28 cellular contexts compared by ENCODE assay signal in genomic region chr2:19878268-19879046, GRCh38. TPM values are rescaled to one million over a fixed set of nuclear protein-coding genes. Genes with fewer than 3 reads are reported as not detected.
DNase-seq lines count a peak whose midpoint lies in the region; ATAC-seq and TF ChIP-seq lines count a peak whose summit lies in the region.
"Had no signal": no experiment of that assay in that cellular context is flagged by ENCODE, and none has a peak within 500 bp of the region (broad histone marks: within the 10 kb centered on the region; RNA-seq: fewer than 3 reads in every experiment).

No MANE protein-coding gene starts in this region.

- no peak overlapping the region for H3K4ac ChIP-seq in neuronal stem cell (ENCODE audit: low read length)

- H3K36me3 ChIP-seq in neuronal stem cell (replicated peaks in 1 of 2; ENCODE audit: control insufficient read depth in 2 of 2, insufficient read depth in 2 of 2, low read length in 2 of 2): no peaks in the 10 kb centered on the region
- H3K36me3 ChIP-seq: BE2C, MG63 had no signal

- no peak overlapping the region for H3K4me3 Mint-ChIP-seq in type B pancreatic cell
- H3K4me3 Mint-ChIP-seq: CD14-positive monocyte; CD8-positive, alpha-beta memory T cell had no signal

- peak overlapping the region; percentile 5 for H2AK5ac ChIP-seq in neuronal stem cell (ENCODE audit: low read depth, low read length)

- H3K27me3 ChIP-seq in neuronal stem cell (ENCODE audit: control insufficient read depth in 3 of 3, insufficient read depth in 3 of 3, low read depth in 1 of 3, low read length in 3 of 3): no peaks in the 10 kb centered on the region
- H3K27me3 ChIP-seq: BE2C, MG63 had no signal

- no peaks in the 10 kb centered on the region for H3K4me1 ChIP-seq in neuronal stem cell (ENCODE audit: control insufficient read depth in 2 of 2, insufficient read depth in 1 of 2, low read depth in 1 of 2, low read length in 2 of 2)
- H3K4me1 ChIP-seq: BE2C had no signal

- no peak overlapping the region for H2BK120ac ChIP-seq in neuronal stem cell (ENCODE audit: low read depth, low read length)

- DNase-seq in activated CD8-positive, alpha-beta memory T cell treated with anti-CD3 and anti-CD28 coated beads, Interleukin-2, amount 50 U/mL, for 48 hours: peak; percentile 44
- DNase-seq in activated CD8-positive, alpha-beta memory T cell treated with anti-CD3 and anti-CD28 coated beads, Interleukin-2, amount 50 U/mL, for 4 hours: no peak
- DNase-seq in ecto neural progenitor cell (ENCODE audit: low spot score) (peak; percentile 21), neuronal stem cell (ENCODE audit: low spot score) (no peak), type B pancreatic cell (ENCODE audit: extremely low spot score, unreplicated experiment) (peak; percentile 43), germinal center (ENCODE audit: low spot score) (no peak)
- DNase-seq: 8988T; ACHN; BE2C; Calu3; CD8-positive, alpha-beta memory T cell; DMS79 treated with DMSO at 0.1 percent for 48 hours; GF-D8; IMR-90; KG1; MG63; NCI-H1105 treated with DMSO at 0.1 percent for 48 hours; NCI-H146; NCI-H1930; NCI-H2107; NCI-H446 treated with DMSO at 0.1 percent for 48 hours; NCI-H526; NCI-H82; NK-92 treated with Interleukin-12 subunit alpha and Interleukin-12 subunit beta, amount 100 ng/mL, for 24 hours; PC-3 had no signal

- no peak overlapping the region for H3K23ac ChIP-seq in neuronal stem cell (ENCODE audit: low read depth, low read length, poor library complexity)

- H3K14ac ChIP-seq in neuronal stem cell (ENCODE audit: low read length): no peak overlapping the region

- H3K4me1 Mint-ChIP-seq in type B pancreatic cell (ENCODE audit: unreplicated experiment): no peaks in the 10 kb centered on the region

- TF ChIP-seq CTCF in type B pancreatic cell (conservative IDR thresholded peaks at IDR 0.05): no peak

- H4K91ac ChIP-seq in neuronal stem cell (ENCODE audit: low read depth, low read length, poor library complexity): no peak overlapping the region

- H3K9me3 ChIP-seq in neuronal stem cell (replicated peaks in 1 of 2; ENCODE audit: control insufficient read depth in 2 of 2, insufficient read depth in 1 of 2, low read depth in 1 of 2, low read length in 2 of 2): no peaks in the 10 kb centered on the region
- H3K9me3 ChIP-seq: BE2C, MG63 had no signal

- H3K27ac Mint-ChIP-seq in type B pancreatic cell: no peak overlapping the region
- H3K27ac Mint-ChIP-seq: CD8-positive, alpha-beta memory T cell had no signal

- no CpG with 5 or more reads among the region's 12 CpGs for WGBS in neuronal stem cell (ENCODE audit: extremely low coverage in 2 of 2, insufficient read length in 2 of 2, insufficient replicate concordance in 1 of 2), 2 donors

- no peak overlapping the region for H3K9ac ChIP-seq in neuronal stem cell (ENCODE audit: low read depth, low read length, poor library complexity)

- no peak overlapping the region for H3K4me3 ChIP-seq in neuronal stem cell (ENCODE audit: low read length in 2 of 2)
- H3K4me3 ChIP-seq: MG63 had no signal

- H3K79me1 ChIP-seq in neuronal stem cell (ENCODE audit: low read depth, low read length): no peaks in the 10 kb centered on the region

- no peak overlapping the region for H2BK15ac ChIP-seq in neuronal stem cell (ENCODE audit: low read length)

- peaks cover 5% of the 10 kb centered on the region for H3K36me3 Mint-ChIP-seq in type B pancreatic cell

- H2AFZ ChIP-seq in neuronal stem cell (ENCODE audit: low read length): no peak overlapping the region

- H2BK12ac ChIP-seq in neuronal stem cell (ENCODE audit: low read length): no peak overlapping the region

- no peak overlapping the region for H3K18ac ChIP-seq in neuronal stem cell (ENCODE audit: low read length)

- H2BK5ac ChIP-seq in neuronal stem cell (ENCODE audit: low read length): no peak overlapping the region

- peaks cover 3% of the 10 kb centered on the region for H3K27me3 Mint-ChIP-seq in type B pancreatic cell
- H3K27me3 Mint-ChIP-seq: CD8-positive, alpha-beta memory T cell had no signal

- H3K27ac ChIP-seq in neuronal stem cell (replicated peaks; ENCODE audit: low read length): no peak overlapping the region

- H3K4me2 ChIP-seq in neuronal stem cell (ENCODE audit: insufficient read depth, low read length, poor library complexity, severe bottlenecking): no peak overlapping the region

- H3K9me3 Mint-ChIP-seq in type B pancreatic cell: peaks cover 6% of the 10 kb centered on the region
- H3K9me3 Mint-ChIP-seq: CD8-positive, alpha-beta memory T cell had no signal

- no peak for ATAC-seq in GM18861 (IDR thresholded peaks at IDR 0.05; ENCODE audit: unreplicated experiment)
- ATAC-seq: HCT116, PC-3 had no signal

- H4K8ac ChIP-seq in neuronal stem cell (ENCODE audit: low read depth, low read length): no peak overlapping the region

RNA-seq across cellular contexts. Expression of gene TTC32, which starts 23.3 kb away (rescaled TPM):
- 41.4 TPM for polyA plus RNA-seq in neuronal stem cell (2013, experiment 1 of 2)
- polyA plus RNA-seq in neuronal stem cell (2013, experiment 2 of 2): 42.4 TPM
- total RNA-seq in type B pancreatic cell (ENCODE audit: low replicate concordance): 14.0 and 19.0 TPM in 2 replicates

Comparison
In these comparisons a context has a peak if more than half of its experiments do, and no peak if none do; other contexts are left out.
1. DNase-seq: peak in activated CD8-positive, alpha-beta memory T cell treated with anti-CD3 and anti-CD28 coated beads, Interleukin-2, amount 50 U/mL, for 48 hours (single experiment), ecto neural progenitor cell (single experiment) and type B pancreatic cell (single experiment); none in activated CD8-positive, alpha-beta memory T cell treated with anti-CD3 and anti-CD28 coated beads, Interleukin-2, amount 50 U/mL, for 4 hours (single experiment), neuronal stem cell (single experiment) and germinal center (single experiment).